Comparison of ENCODE assay signal across 29 cellular contexts in genomic region chr4:126661194-126661593, GRCh38.
A peak's percentile ranks its signal among the peaks of the same experiment; 100 is the strongest.
DNase-seq lines count a peak whose midpoint lies in the region; ATAC-seq and TF ChIP-seq lines count a peak whose summit lies in the region.
"Had no signal": no experiment of that assay in that cellular context is flagged by ENCODE, and none has a peak within 500 bp of the region (broad histone marks: within the 10 kb centered on the region; RNA-seq: fewer than 3 reads in every experiment).

No MANE protein-coding gene starts in this region.

- H3K27ac Mint-ChIP-seq in neural crest cell (ENCODE audit: unreplicated experiment) = peak overlapping the region; percentile 64
- H3K27ac Mint-ChIP-seq: activated naive CD8-positive, alpha-beta T cell; memory B cell had no signal

- TF ChIP-seq POLR2A in tibial nerve (IDR thresholded peaks at IDR 0.05) = no peak

- H3K27ac ChIP-seq in tibial nerve = no peak overlapping the region
- H3K27ac ChIP-seq: ascending aorta, dorsolateral prefrontal cortex, heart left ventricle, psoas muscle, RWPE1, transverse colon had no signal

- no peak for ATAC-seq in stimulated activated naive CD8-positive, alpha-beta T cell treated with anti-CD3 and anti-CD28 coated beads, Interleukin-15, Interleukin-2, amounts not matched to agents 100 U/mL and 50 U/mL, for 24 hours
- no peak for ATAC-seq in GM21390 (IDR thresholded peaks at IDR 0.05; ENCODE audit: unreplicated experiment)
- ATAC-seq: HCT116, psoas muscle had no signal

- TF ChIP-seq CTCF in neural crest cell (conservative IDR thresholded peaks at IDR 0.05) (no peak), tibial nerve (IDR thresholded peaks at IDR 0.05) (no peak)

- H3K4me3 Mint-ChIP-seq in neural crest cell = no peak overlapping the region
- H3K4me3 Mint-ChIP-seq: activated naive CD8-positive, alpha-beta T cell; memory B cell had no signal

- TF ChIP-seq EP300 in tibial nerve (IDR thresholded peaks at IDR 0.05) = no peak

- H3K36me3 ChIP-seq in tibial nerve = no peaks in the 10 kb centered on the region
- H3K36me3 ChIP-seq: ascending aorta, heart left ventricle, MG63, transverse colon had no signal

- peaks cover 0 to 9% (median 2%) of the 10 kb centered on the region in 4 donors for H3K9me3 ChIP-seq in tibial nerve
- H3K9me3 ChIP-seq: ascending aorta, Caco-2, MG63, psoas muscle, transverse colon had no signal

- no peaks in the 10 kb centered on the region for H3K27me3 ChIP-seq in tibial nerve
- H3K27me3 ChIP-seq: ascending aorta, dorsolateral prefrontal cortex, heart left ventricle, MG63, transverse colon had no signal

- no peaks in the 10 kb centered on the region for H3K9me3 Mint-ChIP-seq in neural crest cell
- H3K9me3 Mint-ChIP-seq: memory B cell had no signal

- no peaks in the 10 kb centered on the region for H3K36me3 Mint-ChIP-seq in neural crest cell (ENCODE audit: low read depth)
- H3K36me3 Mint-ChIP-seq: activated naive CD8-positive, alpha-beta T cell; memory B cell had no signal

- no peaks in the 10 kb centered on the region for H3K4me1 ChIP-seq in tibial nerve
- H3K4me1 ChIP-seq: ascending aorta, Caco-2, psoas muscle, transverse colon had no signal

- DNase-seq in EH (ENCODE audit: low read depth) (peak; percentile 15), RPMI7951 (ENCODE audit: low read depth) (peak; percentile 20), fibroblast of gingiva (ENCODE audit: low read depth) (peak; percentile 12), neural crest cell (ENCODE audit: low read depth, low spot score) (no peak), tibial nerve (ENCODE audit: low spot score in 2 of 2) (no peak)
- DNase-seq in stimulated activated naive CD8-positive, alpha-beta T cell treated with anti-CD3 and anti-CD28 coated beads, Interleukin-15, Interleukin-2, amounts not matched to agents 100 U/mL and 50 U/mL, for 24 hours = no peak
- DNase-seq: activated CD4-positive, alpha-beta T cell treated with anti-CD3 and anti-CD28 coated beads for 4 hours; activated effector memory CD4-positive, alpha-beta T cell treated with Interleukin-2 at 50 U/mL for 16 hours; activated T-cell treated with anti-CD3 and anti-CD28 coated beads for 4 hours; C1 segment of cervical spinal cord; Caco-2; dorsolateral prefrontal cortex; GDM1; heart left ventricle; KBM-7; MG63; NCI-H1417; NCI-H2029 treated with DMSO at 0.1 percent for 48 hours; occipital lobe; psoas muscle; stimulated activated CD8-positive, alpha-beta memory T cell treated with anti-CD3 and anti-CD28 coated beads, Interleukin-4, amount 100 ng/mL, for 48 hours; T-helper 2 cell; transverse colon had no signal

- no peaks in the 10 kb centered on the region for H3K27me3 Mint-ChIP-seq in neural crest cell (ENCODE audit: low read depth)
- H3K27me3 Mint-ChIP-seq: activated naive CD8-positive, alpha-beta T cell; memory B cell had no signal

- peaks cover 22% of the 10 kb centered on the region for H3K4me1 Mint-ChIP-seq in neural crest cell
- H3K4me1 Mint-ChIP-seq: memory B cell had no signal

- H3K4me3 ChIP-seq in tibial nerve = no peak overlapping the region
- H3K4me3 ChIP-seq: ascending aorta, dorsolateral prefrontal cortex, heart left ventricle, MG63, psoas muscle, transverse colon had no signal

Comparison
In these comparisons a context has a peak if more than half of its experiments do, and no peak if none do; other contexts are left out.
1. DNase-seq: peak in EH (single experiment), RPMI7951 (single experiment) and fibroblast of gingiva (single experiment); none in neural crest cell (single experiment), tibial nerve (0 of 2) and stimulated activated naive CD8-positive, alpha-beta T cell treated with anti-CD3 and anti-CD28 coated beads, Interleukin-15, Interleukin-2, amounts not matched to agents 100 U/mL and 50 U/mL, for 24 hours (single experiment).